21 cellular contexts compared by ENCODE assay signal in genomic region chr5:661891-662750, GRCh38. TPM values are rescaled to one million over a fixed set of nuclear protein-coding genes. Genes with fewer than 3 reads are reported as not detected.
DNase-seq lines count a peak whose midpoint lies in the region; ATAC-seq, FAIRE-seq and TF ChIP-seq lines count a peak whose summit lies in the region.
"Had no signal": no experiment of that assay in that cellular context is flagged by ENCODE, and none has a peak within 500 bp of the region (broad histone marks: within the 10 kb centered on the region; RNA-seq: fewer than 3 reads in every experiment).

No MANE protein-coding gene starts in this region.

- TF ChIP-seq CTCF in heart right ventricle (IDR thresholded peaks at IDR 0.05): no peak
- TF ChIP-seq CTCF in left lung (IDR thresholded peaks at IDR 0.05): no peak
- no peak for TF ChIP-seq CTCF in CD8-positive, alpha-beta T cell (IDR thresholded peaks at IDR 0.05)

- POLR2A ChIA-PET in CD8-positive, alpha-beta T cell (lab: Charles Lee): no interaction called here

- no peak overlapping the region for H3K27ac Mint-ChIP-seq in CD8-positive, alpha-beta T cell
- H3K27ac Mint-ChIP-seq: B cell had no signal

- no peak overlapping the region for H3K4me3 ChIP-seq in heart right ventricle
- no peak overlapping the region for H3K4me3 ChIP-seq in left lung
- no peak overlapping the region for H3K4me3 ChIP-seq in CD8-positive, alpha-beta T cell (ENCODE audit: low read depth, low read length)
- H3K4me3 ChIP-seq: A549, Peyer's patch had no signal

- H3K36me3 ChIP-seq in heart right ventricle: peaks cover 0 to 73% (median 5%) of the 10 kb centered on the region in 9 donors
- peaks cover 0 to 81% of the 10 kb centered on the region in 2 donors for H3K36me3 ChIP-seq in left lung
- H3K36me3 ChIP-seq in CD8-positive, alpha-beta T cell (ENCODE audit: insufficient read depth, low read length): peaks cover under 1% of the 10 kb centered on the region

- DNase-seq in left ventricle myocardium superior (peak; percentile 22), heart right ventricle (no peak), left lung (peak; percentile 24 to 81), urothelium cell line (ENCODE audit: low spot score) (no peak), putamen (ENCODE audit: low spot score) (no peak)
- DNase-seq in stimulated activated CD4-positive, alpha-beta T cell treated with anti-CD3 and anti-CD28 coated beads, Interleukin-4, amount 100 ng/mL, for 24 hours: no peak
- DNase-seq in CD8-positive, alpha-beta T cell: no peak
- DNase-seq: COR-L47, DMS79, Kasumi-1, NCI-H1694 treated with DMSO at 0.1 percent for 48 hours, NCI-H2081 treated with DMSO at 0.1 percent for 48 hours, NCI-H2171 treated with DMSO at 0.1 percent for 48 hours, NCI-H526, Peyer's patch, SHP77 had no signal

- H3K9me3 Mint-ChIP-seq in CD8-positive, alpha-beta T cell: no peaks in the 10 kb centered on the region

- H3K4me1 ChIP-seq in heart right ventricle (no peaks in the 10 kb centered on the region), left lung (no peaks in the 10 kb centered on the region)
- no peaks in the 10 kb centered on the region for H3K4me1 ChIP-seq in CD8-positive, alpha-beta T cell (ENCODE audit: insufficient read depth, low read length)
- H3K4me1 ChIP-seq: A549 had no signal

- ATAC-seq in left ventricle myocardium superior (no peak), heart right ventricle (no peak), left lung (no peak)
- no peak for ATAC-seq in CD8-positive, alpha-beta T cell
- ATAC-seq: A549 had no signal

- CTCF ChIA-PET in CD8-positive, alpha-beta T cell (lab: Charles Lee): no interaction called here

- H3K4me3 Mint-ChIP-seq in CD8-positive, alpha-beta T cell: no peak overlapping the region
- H3K4me3 Mint-ChIP-seq: B cell had no signal

- H3K27me3 ChIP-seq in heart right ventricle: no peaks in the 10 kb centered on the region
- no peaks in the 10 kb centered on the region for H3K27me3 ChIP-seq in left lung
- H3K27me3 ChIP-seq in CD8-positive, alpha-beta T cell (ENCODE audit: insufficient read depth, low read length): no peaks in the 10 kb centered on the region
- H3K27me3 ChIP-seq: Peyer's patch had no signal

- H3K9me3 ChIP-seq in heart right ventricle (peaks cover 0 to 13% (median 0%) of the 10 kb centered on the region in 11 donors), left lung (no peaks in the 10 kb centered on the region)
- H3K9me3 ChIP-seq in CD8-positive, alpha-beta T cell (ENCODE audit: low read length): no peaks in the 10 kb centered on the region
- H3K9me3 ChIP-seq: Peyer's patch had no signal

- H3K36me3 Mint-ChIP-seq in CD8-positive, alpha-beta T cell: peaks cover 41% of the 10 kb centered on the region

- no peaks in the 10 kb centered on the region for H3K4me1 Mint-ChIP-seq in CD8-positive, alpha-beta T cell (ENCODE audit: low read depth)

- FAIRE-seq in urothelium cell line (lab: Jason Lieb, UNC): peak; percentile 5
- FAIRE-seq: A549, GM19239 had no signal

- H3K27ac ChIP-seq in heart right ventricle (no peak overlapping the region), cingulate gyrus (ENCODE audit: low read depth, low read length) (peak overlapping the region; percentile 56), left lung (no peak overlapping the region)
- H3K27ac ChIP-seq in CD8-positive, alpha-beta T cell (ENCODE audit: low read depth, low read length): no peak overlapping the region
- H3K27ac ChIP-seq: A549, Peyer's patch had no signal

- intact Hi-C loops in left ventricle myocardium superior (cut with micrococcal nuclease): no loop called here
- intact Hi-C loops in heart right ventricle (cut with DNase I): no loop called here
- intact Hi-C loops in left lung (cut with DNase I): no loop called here
- intact Hi-C loops in CD8-positive, alpha-beta T cell (cut with DNase I, micrococcal nuclease): no loop called here

- no peaks in the 10 kb centered on the region for H3K27me3 Mint-ChIP-seq in CD8-positive, alpha-beta T cell (ENCODE audit: low read depth)
- H3K27me3 Mint-ChIP-seq: B cell had no signal

- WGBS in heart right ventricle, 2 donors: 97 to 98% methylated on average over 53 of the region's 53 CpGs

RNA-seq across cellular contexts. Expression of gene TPPP, which starts 31.0 kb away (rescaled TPM):
- total RNA-seq in left ventricle myocardium superior: 34.8 TPM
- 10 to 100 TPM in 7 of 10 donors, 1 to 10 TPM in 3; 9.7 to 50.6 (median 12.9) TPM for total RNA-seq in heart right ventricle
- 1 to 10 TPM; 4.6 to 5.9 TPM for polyA plus RNA-seq in heart right ventricle
- total RNA-seq in left lung: 10 to 100 TPM in 1 of 2 donors, 1 to 10 TPM in 1; 9.6 to 14.4 TPM
- 1 to 10 TPM; 5.1 to 5.4 TPM for total RNA-seq in CD8-positive, alpha-beta T cell
- total RNA-seq: B cell, OCI-LY7 had no signal

RNA-seq across cellular contexts. Expression of gene CEP72, which starts 50.0 kb away (rescaled TPM):
- 1.6 TPM for total RNA-seq in left ventricle myocardium superior
- 1 to 10 TPM in 7 of 10 donors, under 1 TPM in 3; 0.66 to 2.0 (median 1.4) TPM for total RNA-seq in heart right ventricle
- 1 to 10 TPM; 1.3 to 2.4 TPM for polyA plus RNA-seq in heart right ventricle
- total RNA-seq in left lung: 10 to 100 TPM in 1 of 2 donors, 1 to 10 TPM in 1; 5.5 to 13.1 TPM
- total RNA-seq in CD8-positive, alpha-beta T cell: 1 to 10 TPM; 7.4 to 8.9 TPM

Comparison
In these comparisons a context has a peak if more than half of its experiments do, and no peak if none do; other contexts are left out.
1. DNase-seq: peak in left ventricle myocardium superior (single experiment) and left lung (2 of 2); none in heart right ventricle (0 of 2), urothelium cell line (single experiment), stimulated activated CD4-positive, alpha-beta T cell treated with anti-CD3 and anti-CD28 coated beads, Interleukin-4, amount 100 ng/mL, for 24 hours (single experiment), putamen (single experiment) and CD8-positive, alpha-beta T cell (0 of 7).